Comparison of ENCODE assay signal across 23 cellular contexts in the genomic region with DNA sequence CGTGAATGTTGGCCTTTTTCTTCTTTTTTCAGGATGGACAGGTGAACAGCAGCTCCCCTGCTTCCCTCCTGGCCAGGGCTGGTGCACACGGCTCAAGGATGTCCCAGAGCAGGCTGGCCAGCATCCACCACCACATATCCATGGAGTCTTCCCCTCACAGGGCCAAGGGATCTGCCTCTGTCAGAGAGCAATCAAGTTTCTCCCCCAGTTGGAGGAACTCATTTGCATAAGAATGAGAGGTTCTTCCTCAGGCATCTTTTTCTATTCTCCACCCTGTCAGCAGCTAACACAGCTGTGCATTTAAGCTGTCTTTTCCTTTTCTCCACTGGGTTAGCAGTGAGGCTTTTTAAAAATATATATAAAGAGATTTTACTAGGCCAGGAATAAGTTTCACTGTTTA.
DNase-seq lines count a peak whose midpoint lies in the region; ATAC-seq and TF ChIP-seq lines count a peak whose summit lies in the region.
"Had no signal": no experiment of that assay in that cellular context is flagged by ENCODE, and none has a peak within 500 bp of the region (broad histone marks: within the 10 kb centered on the region; RNA-seq: fewer than 3 reads in every experiment).

No MANE protein-coding gene starts in this region.

- H2BK12ac ChIP-seq in neuronal stem cell (ENCODE audit: low read length) = no peak overlapping the region

- no peaks in the 10 kb centered on the region for H3K27me3 ChIP-seq in WERI-Rb-1 (ENCODE audit: insufficient read depth, low read depth, severe bottlenecking)
- H3K27me3 ChIP-seq in iPS-20b (ENCODE audit: insufficient read depth, low read length) = no peaks in the 10 kb centered on the region
- no peaks in the 10 kb centered on the region for H3K27me3 ChIP-seq in neuronal stem cell (ENCODE audit: control insufficient read depth in 3 of 3, insufficient read depth in 3 of 3, low read depth in 1 of 3, low read length in 3 of 3)
- H3K27me3 ChIP-seq: BLaER1 treated with 17β-estradiol and CSF1 and Interleukin-3, amounts not matched to agents 10 nM and 100 nM; Peyer's patch had no signal

- H3K36me3 ChIP-seq in WERI-Rb-1 (no peaks in the 10 kb centered on the region), iPS-20b (ENCODE audit: insufficient read depth, low read depth, low read length) (no peaks in the 10 kb centered on the region), neuronal stem cell (replicated peaks in 1 of 2; ENCODE audit: control insufficient read depth in 2 of 2, insufficient read depth in 2 of 2, low read length in 2 of 2) (no peaks in the 10 kb centered on the region)
- H3K36me3 ChIP-seq: BLaER1 treated with 17β-estradiol and CSF1 and Interleukin-3, amounts not matched to agents 10 nM and 100 nM; Peyer's patch had no signal

- H3K9me3 ChIP-seq in WERI-Rb-1 (ENCODE audit: severe bottlenecking) = peaks cover 33% of the 10 kb centered on the region
- H3K9me3 ChIP-seq in iPS-20b (ENCODE audit: insufficient read depth, low read depth, low read length) = peaks cover 12% of the 10 kb centered on the region
- peaks cover 7 to 30% of the 10 kb centered on the region in 2 donors for H3K9me3 ChIP-seq in neuronal stem cell (replicated peaks in 1 of 2; ENCODE audit: control insufficient read depth in 2 of 2, insufficient read depth in 1 of 2, low read depth in 1 of 2, low read length in 2 of 2)
- H3K9me3 ChIP-seq: Caco-2 had no signal

- H3K4me1 ChIP-seq in iPS-20b (ENCODE audit: insufficient read depth, low read length) = peaks cover 3% of the 10 kb centered on the region; the same call in 1 of the 2 replicates
- peaks cover 0 to 7% of the 10 kb centered on the region in 2 donors for H3K4me1 ChIP-seq in neuronal stem cell (ENCODE audit: control insufficient read depth in 2 of 2, insufficient read depth in 1 of 2, low read depth in 1 of 2, low read length in 2 of 2)
- H3K4me1 ChIP-seq: BLaER1 treated with 17β-estradiol and CSF1 and Interleukin-3, amounts not matched to agents 10 nM and 100 nM; Caco-2; Peyer's patch had no signal

- H3K27ac ChIP-seq in WERI-Rb-1 (peak overlapping the region; percentile 86), iPS-20b (ENCODE audit: low read length) (peak overlapping the region; percentile 69), neuronal stem cell (replicated peaks; ENCODE audit: low read length) (no peak overlapping the region)
- H3K27ac ChIP-seq: 22Rv1; BLaER1 treated with 17β-estradiol and CSF1 and Interleukin-3, amounts not matched to agents 10 nM and 100 nM; HL-60; Peyer's patch had no signal

- H3K4me3 ChIP-seq in WERI-Rb-1 (ENCODE audit: low read depth, low read length) (no peak overlapping the region), iPS-20b (ENCODE audit: low read length) (no peak overlapping the region), neuronal stem cell (ENCODE audit: low read length in 2 of 2) (peak overlapping the region in 1 of 2 donors; percentile 40)
- H3K4me3 ChIP-seq: BLaER1 treated with 17β-estradiol and CSF1 and Interleukin-3, amounts not matched to agents 10 nM and 100 nM; Peyer's patch had no signal

- H2BK120ac ChIP-seq in neuronal stem cell (ENCODE audit: low read depth, low read length) = no peak overlapping the region

- no peak for TF ChIP-seq CTCF in WERI-Rb-1 (IDR thresholded peaks at IDR 0.05; ENCODE audit: low read depth, low read length)

- no peak overlapping the region for H2AK5ac ChIP-seq in neuronal stem cell (ENCODE audit: low read depth, low read length)

- no peak overlapping the region for H3K4ac ChIP-seq in neuronal stem cell (ENCODE audit: low read length)

- no peak overlapping the region for H2BK5ac ChIP-seq in neuronal stem cell (ENCODE audit: low read length)

- no peak overlapping the region for H2BK15ac ChIP-seq in neuronal stem cell (ENCODE audit: low read length)

- H3K18ac ChIP-seq in neuronal stem cell (ENCODE audit: low read length) = no peak overlapping the region

- no peak overlapping the region for H3K23ac ChIP-seq in neuronal stem cell (ENCODE audit: low read depth, low read length, poor library complexity)

- no peaks in the 10 kb centered on the region for H3K79me1 ChIP-seq in neuronal stem cell (ENCODE audit: low read depth, low read length)

- H4K8ac ChIP-seq in neuronal stem cell (ENCODE audit: low read depth, low read length) = no peak overlapping the region

- H4K91ac ChIP-seq in neuronal stem cell (ENCODE audit: low read depth, low read length, poor library complexity) = no peak overlapping the region

- ATAC-seq in HG02885 (IDR thresholded peaks at IDR 0.05; ENCODE audit: poor library complexity, unreplicated experiment) (no peak), HG02588 (IDR thresholded peaks at IDR 0.05; ENCODE audit: unreplicated experiment) (no peak), GM18873 (IDR thresholded peaks at IDR 0.05; ENCODE audit: low FRiP score, unreplicated experiment) (no peak)

- peak; percentile 36 for DNase-seq in NCI-H82 (lab: John Stamatoyannopoulos, UW)
- no peak for DNase-seq in NCI-H82 treated with DMSO at 0.1 percent for 48 hours (lab: John Stamatoyannopoulos, UW; ENCODE audit: unreplicated experiment)
- DNase-seq in WERI-Rb-1 = peak; percentile 19
- no peak for DNase-seq in neuronal stem cell (ENCODE audit: low spot score)
- DNase-seq: Caco-2; CD4-positive, alpha-beta memory T cell; DMS153; HFFc6; KG1; MV-4-11; NCI-H1694; NCI-H2081 treated with DMSO at 0.1 percent for 48 hours; NCI-H2171 treated with DMSO at 0.1 percent for 48 hours; NCI-H446 treated with DMSO at 0.1 percent for 48 hours; NCI-H526 treated with DMSO at 0.1 percent for 48 hours; Peyer's patch had no signal

- peak overlapping the region; percentile 74 for H2AFZ ChIP-seq in neuronal stem cell (ENCODE audit: low read length)

- no peak overlapping the region for H3K9ac ChIP-seq in iPS-20b (ENCODE audit: low read depth, low read length)
- H3K9ac ChIP-seq in neuronal stem cell (ENCODE audit: low read depth, low read length, poor library complexity) = no peak overlapping the region
- H3K9ac ChIP-seq: BLaER1 treated with 17β-estradiol and CSF1 and Interleukin-3, amounts not matched to agents 10 nM and 100 nM had no signal

- H3K4me2 ChIP-seq in neuronal stem cell (ENCODE audit: insufficient read depth, low read length, poor library complexity, severe bottlenecking) = no peak overlapping the region
- H3K4me2 ChIP-seq: BLaER1 treated with 17β-estradiol and CSF1 and Interleukin-3, amounts not matched to agents 10 nM and 100 nM had no signal

- no CpG with 5 or more reads among the region's 2 CpGs for WGBS in neuronal stem cell (ENCODE audit: extremely low coverage in 2 of 2, insufficient read length in 2 of 2, insufficient replicate concordance in 1 of 2), 2 donors

- no peak overlapping the region for H3K14ac ChIP-seq in neuronal stem cell (ENCODE audit: low read length)

Comparison
In these comparisons a context has a peak if more than half of its experiments do, and no peak if none do; other contexts are left out.
1. DNase-seq: peak in NCI-H82 (single experiment) and WERI-Rb-1 (single experiment); none in NCI-H82 treated with DMSO at 0.1 percent for 48 hours (single experiment) and neuronal stem cell (single experiment).